9 cellular contexts compared by ENCODE assay signal in genomic region chr19:18428173-18428836, GRCh38. TPM values are rescaled to one million over a fixed set of nuclear protein-coding genes. Genes with fewer than 3 reads are reported as not detected.
DNase-seq lines count a peak whose midpoint lies in the region; ATAC-seq and TF ChIP-seq lines count a peak whose summit lies in the region.
"Had no signal": no experiment of that assay in that cellular context is flagged by ENCODE, and none has a peak within 500 bp of the region (broad histone marks: within the 10 kb centered on the region; RNA-seq: fewer than 3 reads in every experiment).

No MANE protein-coding gene starts in this region.

- peak; percentile 22 to 29 for ATAC-seq in activated T-cell treated with anti-CD3 and anti-CD28 coated beads, Interleukin-2, amount 50 U/mL, for 4 hours
- no peak for ATAC-seq in HG03457 (IDR thresholded peaks at IDR 0.05; ENCODE audit: unreplicated experiment)

- TF ChIP-seq EP300 in tibial nerve (IDR thresholded peaks at IDR 0.05): no peak

- H3K4me1 Mint-ChIP-seq in activated T-cell treated with anti-CD3 and anti-CD28 coated beads, Interleukin-2, amount 50 U/mL, for 4 hours (ENCODE audit: low read depth): peaks cover 38% of the 10 kb centered on the region

- H3K4me3 ChIP-seq in SK-N-MC (peak overlapping the region; percentile 71), iPS-18c (ENCODE audit: insufficient read depth, low read depth, low read length) (peak overlapping the region; percentile 71; the same call in 1 of the 2 replicates), tibial nerve (peak overlapping the region in 1 of 4 donors; percentile 50)

- no peaks in the 10 kb centered on the region for H3K27me3 ChIP-seq in tibial nerve

- no peak overlapping the region for H3K4me3 Mint-ChIP-seq in activated T-cell treated with anti-CD3 and anti-CD28 coated beads, Interleukin-2, amount 50 U/mL, for 4 hours

- no peak for DNase-seq in activated T-cell treated with anti-CD3 and anti-CD28 coated beads, Interleukin-2, amount 50 U/mL, for 4 hours
- DNase-seq in activated T-cell treated with anti-CD3 and anti-CD28 coated beads, Interleukin-2, amount 50 U/mL, for 1 hour: no peak
- DNase-seq in SK-N-MC (ENCODE audit: low read depth, low spot score): no peak
- DNase-seq in tibial nerve (ENCODE audit: low spot score in 2 of 2): no peak
- no peak for DNase-seq in KG1 (lab: John Stamatoyannopoulos, UW)
- DNase-seq in substantia nigra (lab: John Stamatoyannopoulos, UW): no peak

- no peak for TF ChIP-seq CTCF in tibial nerve (IDR thresholded peaks at IDR 0.05)

- H3K9ac ChIP-seq in SK-N-MC (ENCODE audit: insufficient read length): no peak overlapping the region

- H3K27ac ChIP-seq in SK-N-MC (0 out of 2 replicates have a peak overlapping the region, but pooled peaks have one; percentile 31), tibial nerve (peak overlapping the region in 3 of 4 donors; percentile 82 to 95 (median 90)), substantia nigra (ENCODE audit: low read depth, low read length, poor library complexity, severe bottlenecking) (no peak overlapping the region)
- H3K27ac ChIP-seq: C4-2B had no signal

- H3K4me1 ChIP-seq in tibial nerve: peaks cover 0 to 82% (median 51%) of the 10 kb centered on the region in 4 donors

- H3K9me3 ChIP-seq in SK-N-MC (ENCODE audit: low read depth, low read length): no peaks in the 10 kb centered on the region
- no peaks in the 10 kb centered on the region for H3K9me3 ChIP-seq in iPS-18c (ENCODE audit: control insufficient read depth, insufficient read depth, low read length)
- no peaks in the 10 kb centered on the region for H3K9me3 ChIP-seq in tibial nerve

- no peak for TF ChIP-seq POLR2A in tibial nerve (IDR thresholded peaks at IDR 0.05)

- 72 to 76% methylated on average over 15 of the region's 18 CpGs for WGBS in tibial nerve, 2 donors

- no peaks in the 10 kb centered on the region for H3K36me3 Mint-ChIP-seq in activated T-cell treated with anti-CD3 and anti-CD28 coated beads, Interleukin-2, amount 50 U/mL, for 4 hours (ENCODE audit: insufficient read depth)

- H3K27me3 Mint-ChIP-seq in activated T-cell treated with anti-CD3 and anti-CD28 coated beads, Interleukin-2, amount 50 U/mL, for 4 hours (ENCODE audit: low read depth): no peaks in the 10 kb centered on the region

- H3K36me3 ChIP-seq in SK-N-MC (ENCODE audit: insufficient read depth, low read length) (peaks cover 4% of the 10 kb centered on the region; the same call in 1 of the 2 replicates), tibial nerve (peaks cover 0 to 29% (median 0%) of the 10 kb centered on the region in 3 donors)

- no peaks in the 10 kb centered on the region for H3K9me3 Mint-ChIP-seq in activated T-cell treated with anti-CD3 and anti-CD28 coated beads, Interleukin-2, amount 50 U/mL, for 4 hours

RNA-seq across cellular contexts. Expression of gene SSBP4, which starts 9.1 kb away (rescaled TPM):
- 100 to 1,000 TPM; 119 to 155 (median 135) TPM for total RNA-seq in activated T-cell treated with anti-CD3 and anti-CD28 coated beads, Interleukin-2, amount 50 U/mL, for 4 hours
- 100 to 1,000 TPM in 1 of 4 donors, 10 to 100 TPM in 3; 67.4 to 172 (median 84.2) TPM for total RNA-seq in tibial nerve

RNA-seq across cellular contexts. Expression of gene ISYNA1, which starts 9.6 kb away (rescaled TPM):
- 10 to 100 TPM; 10.2 to 16.6 (median 14.4) TPM for total RNA-seq in activated T-cell treated with anti-CD3 and anti-CD28 coated beads, Interleukin-2, amount 50 U/mL, for 4 hours
- total RNA-seq in tibial nerve: 10 to 100 TPM; 43.5 to 82.2 (median 52.4) TPM

RNA-seq across cellular contexts. Expression of gene LRRC25, which starts 30.9 kb away (rescaled TPM):
- total RNA-seq in activated T-cell treated with anti-CD3 and anti-CD28 coated beads, Interleukin-2, amount 50 U/mL, for 4 hours: not detected
- 10 to 100 TPM in 2 of 4 donors, 1 to 10 TPM in 2; 9.0 to 13.8 (median 9.8) TPM for total RNA-seq in tibial nerve

RNA-seq across cellular contexts. Expression of gene GDF15, which starts 42.3 kb away (rescaled TPM):
- under 1 TPM; 0.53 to 0.71 (median 0.56) TPM for total RNA-seq in activated T-cell treated with anti-CD3 and anti-CD28 coated beads, Interleukin-2, amount 50 U/mL, for 4 hours
- 10 to 100 TPM in 2 of 4 donors, 1 to 10 TPM in 2; 4.2 to 31.0 (median 13.2) TPM for total RNA-seq in tibial nerve

Comparison
In these comparisons a context has a peak if more than half of its experiments do, and no peak if none do; other contexts are left out.
1. RNA of gene LRRC25, which starts 30.9 kb away (total RNA-seq): 9.0 to 13.8 TPM in tibial nerve; not detected in activated T-cell treated with anti-CD3 and anti-CD28 coated beads, Interleukin-2, amount 50 U/mL, for 4 hours; every median in the first group is over 4 times any median in the second.